ENCODE assay signal across 16 cellular contexts in genomic region chr19:16509141-16510061, GRCh38. TPM values are rescaled to one million over a fixed set of nuclear protein-coding genes. Genes with fewer than 3 reads are reported as not detected.
DNase-seq lines count a peak whose midpoint lies in the region; ATAC-seq and TF ChIP-seq lines count a peak whose summit lies in the region.
"Had no signal": no experiment of that assay in that cellular context is flagged by ENCODE, and none has a peak within 500 bp of the region (broad histone marks: within the 10 kb centered on the region; RNA-seq: fewer than 3 reads in every experiment).

No MANE protein-coding gene starts in this region.

- no peak overlapping the region for H3K9ac ChIP-seq in trophoblast cell (ENCODE audit: low read length)

- no peak overlapping the region for H4K12ac ChIP-seq in trophoblast cell (ENCODE audit: low read depth, low read length)

- in situ Hi-C loops in G401 (cut with HindIII; ENCODE audit: low sequenced_read_pairs): no loop called here

- H2BK12ac ChIP-seq in trophoblast cell (ENCODE audit: low read length): no peak overlapping the region

- H3K36me3 ChIP-seq in heart right ventricle (peaks cover 0 to 89% (median under 1%) of the 10 kb centered on the region in 9 donors), trophoblast cell (ENCODE audit: control insufficient read depth in 1 of 2, insufficient read depth in 2 of 2, low read length in 2 of 2) (peaks cover 18 to 19% of the 10 kb centered on the region in 2 experiments), uterus (no peaks in the 10 kb centered on the region)

- no peak overlapping the region for H3K14ac ChIP-seq in trophoblast cell (ENCODE audit: low read length)

- H3K4me1 ChIP-seq in heart right ventricle (no peaks in the 10 kb centered on the region), trophoblast cell (ENCODE audit: control insufficient read depth in 1 of 2, insufficient read depth in 2 of 2, low read length in 2 of 2) (no peaks in the 10 kb centered on the region), uterus (no peaks in the 10 kb centered on the region)

- no peak for TF ChIP-seq POLR2A in uterus (IDR thresholded peaks at IDR 0.05)

- H3K9me3 ChIP-seq in heart right ventricle (no peaks in the 10 kb centered on the region), trophoblast cell (ENCODE audit: insufficient read depth, low read depth, low read length) (no peaks in the 10 kb centered on the region), uterus (no peaks in the 10 kb centered on the region)
- H3K9me3 ChIP-seq: thoracic aorta had no signal

- H3K18ac ChIP-seq in trophoblast cell (ENCODE audit: low read length): no peak overlapping the region

- no peak overlapping the region for H3K23ac ChIP-seq in trophoblast cell (ENCODE audit: low read length)

- no peak overlapping the region for H3K4me3 ChIP-seq in heart right ventricle
- H3K4me3 ChIP-seq in trophoblast cell (ENCODE audit: low read depth, low read length): no peak overlapping the region
- no peak overlapping the region for H3K4me3 ChIP-seq in uterus
- H3K4me3 ChIP-seq: thoracic aorta had no signal

- intact Hi-C loops in heart right ventricle (cut with DNase I) (loop anchor here in 1 of 10 donors (10.0 kb wide), 1 partner anchor 265 kb away; no protein-coding TSS in a partner anchor), uterus (cut with DNase I; ENCODE audit: low total_unique reads) (no loop called here)

- H2BK120ac ChIP-seq in trophoblast cell (ENCODE audit: insufficient read depth, low read length, poor library complexity): no peak overlapping the region

- H2BK5ac ChIP-seq in trophoblast cell (ENCODE audit: low read depth, low read length, poor library complexity): no peak overlapping the region

- H3K4ac ChIP-seq in trophoblast cell (ENCODE audit: low read depth, low read length): no peak overlapping the region

- TF ChIP-seq CTCF in heart right ventricle (IDR thresholded peaks at IDR 0.05): no peak
- no peak for TF ChIP-seq CTCF in uterus (IDR thresholded peaks at IDR 0.05)

- H2AK5ac ChIP-seq in trophoblast cell (ENCODE audit: low read length): no peak overlapping the region

- ATAC-seq in heart right ventricle: peak; percentile 46 to 79 (median 72)
- ATAC-seq in GM21723 (IDR thresholded peaks at IDR 0.05; ENCODE audit: unreplicated experiment): no peak
- ATAC-seq in HG03025 (IDR thresholded peaks at IDR 0.05; ENCODE audit: low FRiP score, unreplicated experiment): no peak
- ATAC-seq: activated naive CD8-positive, alpha-beta T cell treated with anti-CD3 and anti-CD28 coated beads, Interleukin-2, amount 50 U/mL, for 24 hours; activated T-cell treated with anti-CD3 and anti-CD28 coated beads, Interleukin-2, amount 50 U/mL, for 4 hours; T-cell had no signal

- no peak overlapping the region for H2AFZ ChIP-seq in trophoblast cell (ENCODE audit: insufficient read depth, low read length, poor library complexity)

- no peak overlapping the region for H4K8ac ChIP-seq in trophoblast cell (ENCODE audit: low read depth, low read length)

- no peak overlapping the region for H3K4me2 ChIP-seq in trophoblast cell (ENCODE audit: low read length)

- no peaks in the 10 kb centered on the region for H3K79me1 ChIP-seq in trophoblast cell (ENCODE audit: low read length)

- H3K79me2 ChIP-seq in trophoblast cell (ENCODE audit: control insufficient read depth, insufficient read depth, low read length, poor library complexity): no peaks in the 10 kb centered on the region

- H3K27ac ChIP-seq in caudate nucleus (ENCODE audit: low read depth, low read length): no peak overlapping the region
- H3K27ac ChIP-seq in heart right ventricle: peak overlapping the region in 8 of 10 donors; percentile 2 to 52 (median 38)
- H3K27ac ChIP-seq in trophoblast cell (ENCODE audit: low read depth, low read length): no peak overlapping the region
- H3K27ac ChIP-seq in uterus: no peak overlapping the region
- H3K27ac ChIP-seq: thoracic aorta had no signal

- no peaks in the 10 kb centered on the region for H3K27me3 ChIP-seq in heart right ventricle
- H3K27me3 ChIP-seq in trophoblast cell (ENCODE audit: insufficient read depth, low read length): no peaks in the 10 kb centered on the region
- H3K27me3 ChIP-seq in uterus: no peaks in the 10 kb centered on the region

- WGBS in heart right ventricle, 2 donors: 77 to 80% methylated on average over 28 of the region's 28 CpGs
- WGBS in trophoblast cell (ENCODE audit: extremely low coverage, insufficient coverage, insufficient read length): no CpG with 5 or more reads among the region's 28 CpGs

- DNase-seq in G401 (ENCODE audit: low spot score) (peak; percentile 45), caudate nucleus (lab: John Stamatoyannopoulos, UW) (peak in 51 of 61 donors; percentile 2 to 84 (median 45)), heart right ventricle (peak in 1 of 2 donors; percentile 32), trophoblast cell (peak; percentile 24 to 68), uterus (no peak)
- no peak for DNase-seq in stimulated activated CD4-positive, alpha-beta T cell treated with anti-CD3 and anti-CD28 coated beads, Interleukin-4, amount 100 ng/mL, for 24 hours
- DNase-seq: activated CD4-positive, alpha-beta T cell treated with anti-CD3 and anti-CD28 coated beads for 48 hours; activated naive CD8-positive, alpha-beta T cell treated with anti-CD3 and anti-CD28 coated beads, Interleukin-2, amount 50 U/mL, for 24 hours; activated T-cell treated with anti-CD3 and anti-CD28 coated beads, Interleukin-2, amount 50 U/mL, for 4 hours; DMS153; glutamatergic neuron; T-cell had no signal

- no peak overlapping the region for H4K91ac ChIP-seq in trophoblast cell (ENCODE audit: low read depth, low read length)

RNA-seq across cellular contexts. Expression of gene C19orf44, which starts 13.2 kb away (rescaled TPM):
- 7.3 and 8.9 TPM in 2 replicates for total RNA-seq in G401 (2014; rRNA removed; shearing (Covaris generic))
- 1 to 10 TPM; 1.6 to 3.5 (median 2.9) TPM for total RNA-seq in heart right ventricle
- polyA plus RNA-seq in heart right ventricle: 1 to 10 TPM; 3.0 to 4.1 TPM
- 2.6 and 2.7 TPM in 2 replicates for polyA plus RNA-seq in trophoblast cell (2013)
- total RNA-seq in uterus: 10 to 100 TPM in 1 of 4 donors, 1 to 10 TPM in 2, under 1 TPM in 1; 0.26 to 11.9 (median 7.5) TPM

RNA-seq across cellular contexts. Expression of gene CALR3, which starts 13.4 kb away (rescaled TPM):
- not detected in 2 replicates for total RNA-seq in G401 (2014; rRNA removed; shearing (Covaris generic))
- total RNA-seq in heart right ventricle (under 1 TPM in 1 of 10 donors, not detected in 9; 0.22 TPM), uterus (not detected)
- not detected for polyA plus RNA-seq in heart right ventricle
- 0.12 and 0.25 TPM in 2 replicates for polyA plus RNA-seq in trophoblast cell (2013)
- total RNA-seq: activated T-cell treated with anti-CD3 and anti-CD28 coated beads, Interleukin-2, amount 50 U/mL, for 4 hours; OCI-LY7; T-cell; thoracic aorta had no signal

RNA-seq across cellular contexts. Expression of gene CHERP, which starts 32.8 kb away (rescaled TPM):
- 3.3 and 4.6 TPM in 2 replicates for total RNA-seq in G401 (2014; rRNA removed; shearing (Covaris generic))
- total RNA-seq in heart right ventricle (10 to 100 TPM; 20.0 to 26.6 (median 22.6) TPM), uterus (10 to 100 TPM in 1 of 4 donors, 1 to 10 TPM in 3; 1.8 to 47.9 (median 7.8) TPM)
- 10 to 100 TPM; 11.3 to 16.4 TPM for polyA plus RNA-seq in heart right ventricle
- polyA plus RNA-seq in trophoblast cell (2013): 48.8 and 49.6 TPM in 2 replicates

RNA-seq across cellular contexts. Expression of gene EPS15L1, which starts 37.6 kb away (rescaled TPM):
- 14.9 and 20.7 TPM in 2 replicates for total RNA-seq in G401 (2014; rRNA removed; shearing (Covaris generic))
- 10 to 100 TPM; 46.9 to 70.1 (median 57.4) TPM for total RNA-seq in heart right ventricle
- 10 to 100 TPM; 41.3 to 79.7 TPM for polyA plus RNA-seq in heart right ventricle
- 18.1 and 19.9 TPM in 2 replicates for polyA plus RNA-seq in trophoblast cell (2013)
- total RNA-seq in uterus: 10 to 100 TPM; 18.8 to 67.2 (median 39.6) TPM

Comparison
In these comparisons a context has a peak if more than half of its experiments do, and no peak if none do; other contexts are left out.
1. DNase-seq: peak in G401 (single experiment), caudate nucleus (51 of 61) and trophoblast cell (2 of 2); none in uterus (0 of 2) and stimulated activated CD4-positive, alpha-beta T cell treated with anti-CD3 and anti-CD28 coated beads, Interleukin-4, amount 100 ng/mL, for 24 hours (single experiment).
2. H3K27ac ChIP-seq: peak in heart right ventricle (8 of 10); none in caudate nucleus (single experiment), trophoblast cell (single experiment) and uterus (0 of 2).
3. ATAC-seq: peak in heart right ventricle (8 of 8); none in GM21723 (single experiment) and HG03025 (single experiment).